ENCODE assay signal across 27 cellular contexts in genomic region chr9:78572266-78572665, GRCh38.
A peak's percentile ranks its signal among the peaks of the same experiment; 100 is the strongest.
DNase-seq lines count a peak whose midpoint lies in the region; ATAC-seq, FAIRE-seq and TF ChIP-seq lines count a peak whose summit lies in the region.
"Had no signal": no experiment of that assay in that cellular context is flagged by ENCODE, and none has a peak within 500 bp of the region (broad histone marks: within the 10 kb centered on the region; RNA-seq: fewer than 3 reads in every experiment).

No MANE protein-coding gene starts in this region.

- H3K4me1 ChIP-seq in A549: no peaks in the 10 kb centered on the region
- H3K4me1 ChIP-seq in foreskin keratinocyte: peaks cover 12% of the 10 kb centered on the region

- TF ChIP-seq EP300 in A549 (IDR thresholded peaks at IDR 0.05): no peak

- ATAC-seq in A549 (no peak), foreskin keratinocyte (peak; percentile 51), GM18505 (IDR thresholded peaks at IDR 0.05; ENCODE audit: unreplicated experiment) (no peak)
- ATAC-seq in naive thymus-derived CD8-positive, alpha-beta T cell: no peak
- ATAC-seq: GM12878 had no signal

- intact Hi-C loops in head of caudate nucleus (cut with DNase I): loop anchor here (10.0 kb wide), 1 partner anchor 47 kb away; no protein-coding TSS in a partner anchor

- FAIRE-seq in A549 (lab: Jason Lieb, UNC): no peak
- FAIRE-seq in G401.6 (lab: Jason Lieb, UNC): peak; percentile 46
- FAIRE-seq: GM12878, H1 had no signal

- no peak overlapping the region for H3K27ac Mint-ChIP-seq in naive thymus-derived CD8-positive, alpha-beta T cell
- H3K27ac Mint-ChIP-seq: CD14-positive monocyte; CD8-positive, alpha-beta memory T cell had no signal

- no peaks in the 10 kb centered on the region for H3K36me3 Mint-ChIP-seq in naive thymus-derived CD8-positive, alpha-beta T cell
- H3K36me3 Mint-ChIP-seq: CD14-positive monocyte; CD8-positive, alpha-beta memory T cell had no signal

- H3K4me1 Mint-ChIP-seq in naive thymus-derived CD8-positive, alpha-beta T cell: no peaks in the 10 kb centered on the region
- H3K4me1 Mint-ChIP-seq: CD14-positive monocyte; CD8-positive, alpha-beta memory T cell had no signal

- no peaks in the 10 kb centered on the region for H3K9me3 ChIP-seq in A549
- H3K9me3 ChIP-seq: BE2C had no signal

- TF ChIP-seq POLR2A in A549 (IDR thresholded peaks at IDR 0.05; ENCODE audit: low read length) (no peak), GM18505 (IDR thresholded peaks at IDR 0.05; ENCODE audit: borderline replicate concordance, extremely low read depth, insufficient read depth, insufficient read length) (no peak)

- no peak overlapping the region for H3K4me2 ChIP-seq in A549

- no peak for TF ChIP-seq CTCF in A549 (IDR thresholded peaks at IDR 0.05)
- no peak for TF ChIP-seq CTCF in RWPE1 (conservative IDR thresholded peaks at IDR 0.05; ENCODE audit: low read depth)
- no peak for TF ChIP-seq CTCF in foreskin keratinocyte (conservative IDR thresholded peaks at IDR 0.05)

- no peak overlapping the region for H3K4me3 ChIP-seq in A549
- H3K4me3 ChIP-seq: GM12878 had no signal

- 32% methylated on average over 3 of the region's 3 CpGs for WGBS in A549 (ENCODE audit: missing lambda C conversion rate)

- peaks cover 0 to 3% (median 0%) of the 10 kb centered on the region in 9 donors for H3K9me3 Mint-ChIP-seq in naive thymus-derived CD8-positive, alpha-beta T cell

- no peak overlapping the region for H3K4me3 Mint-ChIP-seq in naive thymus-derived CD8-positive, alpha-beta T cell
- H3K4me3 Mint-ChIP-seq: CD14-positive monocyte; CD8-positive, alpha-beta memory T cell had no signal

- CTCF ChIA-PET in A549 (lab: Yijun Ruan, JAX) (interaction anchor here (0.8 kb wide), 1 partner anchor 133 kb away, joined by 3 read pairs; no protein-coding TSS in a partner anchor), RWPE1 (lab: Yijun Ruan, JAX) (no interaction called here)

- H3K27me3 ChIP-seq in foreskin keratinocyte: no peaks in the 10 kb centered on the region
- H3K27me3 ChIP-seq: BE2C had no signal

- H3K27ac ChIP-seq in A549 (no peak overlapping the region), RWPE1 (no peak overlapping the region), foreskin keratinocyte (no peak overlapping the region)

- H3K27me3 Mint-ChIP-seq in naive thymus-derived CD8-positive, alpha-beta T cell: peaks cover 0 to 12% (median 0%) of the 10 kb centered on the region in 5 donors

- DNase-seq in A549 (ENCODE audit: low read depth in 1 of 2, low spot score in 1 of 2) (no peak), RWPE1 (ENCODE audit: low spot score) (peak; percentile 13), foreskin keratinocyte (peak in 1 of 2 donors; percentile 70), cerebellar cortex (ENCODE audit: low spot score) (no peak), head of caudate nucleus (no peak)
- no peak for DNase-seq in naive thymus-derived CD8-positive, alpha-beta T cell
- DNase-seq: ACHN; BE2C; CD8-positive, alpha-beta memory T cell; DMS153; HCEC 1CT; IMR-90; KG1; NCI-H1092; NCI-H1417 treated with DMSO at 0.1 percent for 48 hours; NCI-H187; NCI-H2081 treated with DMSO at 0.1 percent for 48 hours; NCI-H446 treated with DMSO at 0.1 percent for 48 hours; NCI-H526; NCI-H82; RPMI8226; SHP77 had no signal

- TF ChIP-seq RAD21 in A549 (conservative IDR thresholded peaks at IDR 0.05 in 1 of 2, IDR thresholded peaks at IDR 0.05 in 1 of 2): no peak

- POLR2A ChIA-PET in A549 (lab: Yijun Ruan, JAX) (no interaction called here), RWPE1 (lab: Yijun Ruan, JAX; ENCODE audit: low non-redundant PET) (no interaction called here)
- POLR2A ChIA-PET in naive thymus-derived CD8-positive, alpha-beta T cell (lab: Charles Lee): no interaction called here

TF ChIP-seq in A549, 52 proteins besides CTCF, POLR2A, EP300 and RAD21:
- TF ChIP-seq JUN (IDR thresholded peaks at IDR 0.05) (no peak), FOSL2 (IDR thresholded peaks at IDR 0.05) (no peak), FOSL2 (CRISPR knock-in tag; IDR thresholded peaks at IDR 0.05) (0 out of 2 replicates have a peak, but pooled peaks have one; percentile 12)
TF ChIP-seq in A549: peak in this region for 1.
